27 cellular contexts compared by ENCODE assay signal in genomic region chr5:16609412-16609811, GRCh38.
"Had no signal": no experiment of that assay in that cellular context is flagged by ENCODE, and none has a peak within 500 bp of the region (broad histone marks: within the 10 kb centered on the region; RNA-seq: fewer than 3 reads in every experiment).

No MANE protein-coding gene starts in this region.

- H3K4me3 ChIP-seq: cardiac muscle cell, SK-N-MC had no signal

- H3K4me3 Mint-ChIP-seq: activated CD4-positive, alpha-beta memory T cell treated with anti-CD3 and anti-CD28 coated beads, Interleukin-2, amount 10 ng/mL, durations not matched to agents 7 days and 5 days; activated CD4-positive, alpha-beta T cell treated with anti-CD3 and anti-CD28 coated beads for 36 hours had no signal

- H3K27me3 Mint-ChIP-seq: activated CD4-positive, alpha-beta memory T cell treated with anti-CD3 and anti-CD28 coated beads, Interleukin-2, amount 10 ng/mL, durations not matched to agents 7 days and 5 days; activated CD4-positive, alpha-beta T cell treated with anti-CD3 and anti-CD28 coated beads for 36 hours; T-cell had no signal

- H3K9me3 Mint-ChIP-seq: T-cell had no signal

- DNase-seq: activated CD4-positive, alpha-beta memory T cell treated with anti-CD3 and anti-CD28 coated beads, Interleukin-2, amount 10 ng/mL, durations not matched to agents 7 days and 5 days; activated CD4-positive, alpha-beta T cell treated with anti-CD3 and anti-CD28 coated beads for 36 hours; activated CD4-positive, alpha-beta T cell treated with anti-CD3 and anti-CD28 coated beads, Interleukin-2, amount 50 U/mL, for 1 hour; activated CD8-positive, alpha-beta memory T cell treated with anti-CD3 and anti-CD28 coated beads, Interleukin-2, amount 50 U/mL, for 4 hours; activated T-cell treated with anti-CD3 and anti-CD28 coated beads, Interleukin-2, amount 50 U/mL, for 1 hour; brain microvascular endothelial cell; KG1; NCI-H1092; NCI-H1417; NCI-H1930; NCI-H2171 treated with DMSO at 0.1 percent for 48 hours; NCI-H226; NCI-H510A; NCI-H526 treated with DMSO at 0.1 percent for 48 hours; NCI-H82; NK-92 treated with Interleukin-12 subunit alpha and Interleukin-12 subunit beta, amount 100 ng/mL, for 24 hours; OCI-M1; RPMI8226; T-cell; T-helper 2 cell; T1000 had no signal

- ATAC-seq: activated CD4-positive, alpha-beta T cell treated with anti-CD3 and anti-CD28 coated beads for 36 hours; activated naive CD4-positive, alpha-beta T cell treated with anti-CD3 and anti-CD28 coated beads, Interleukin-2, amount 50 U/mL, for 72 hours; Panc1; Right ventricle myocardium inferior; T-cell had no signal

- H3K27ac ChIP-seq: brain microvascular endothelial cell, cardiac muscle cell, SK-N-MC, VCaP had no signal

- H3K36me3 ChIP-seq: brain microvascular endothelial cell, cardiac muscle cell had no signal

- H3K27ac Mint-ChIP-seq: activated CD4-positive, alpha-beta memory T cell treated with anti-CD3 and anti-CD28 coated beads, Interleukin-2, amount 10 ng/mL, durations not matched to agents 7 days and 5 days; activated CD4-positive, alpha-beta T cell treated with anti-CD3 and anti-CD28 coated beads for 36 hours; activated naive CD4-positive, alpha-beta T cell treated with anti-CD3 and anti-CD28 coated beads, Interleukin-2, amount 50 U/mL, for 72 hours; T-cell had no signal
